12 cellular contexts compared by ENCODE assay signal in genomic region chr6:154921482-154921881, GRCh38.
DNase-seq lines count a peak whose midpoint lies in the region; ATAC-seq and TF ChIP-seq lines count a peak whose summit lies in the region.
"Had no signal": no experiment of that assay in that cellular context is flagged by ENCODE, and none has a peak within 500 bp of the region (broad histone marks: within the 10 kb centered on the region; RNA-seq: fewer than 3 reads in every experiment).

No MANE protein-coding gene starts in this region.

- POLR2A ChIA-PET in A673 (lab: Charles Lee; ENCODE audit: low non-redundant PET) = no interaction called here

- no peak overlapping the region for H3K27ac ChIP-seq in RWPE2 (ENCODE audit: poor library complexity, severe bottlenecking)
- no peak overlapping the region for H3K27ac ChIP-seq in A673 (ENCODE audit: low read depth, low read length, poor library complexity, severe bottlenecking)
- H3K27ac ChIP-seq: right lobe of liver had no signal

- TF ChIP-seq CTCF in RWPE2 (IDR thresholded peaks at IDR 0.05; ENCODE audit: poor library complexity, severe bottlenecking) (no peak), mucosa of descending colon (IDR thresholded peaks at IDR 0.05) (no peak), A673 (conservative IDR thresholded peaks at IDR 0.05; ENCODE audit: low read depth, low read length) (no peak), omental fat pad (IDR thresholded peaks at IDR 0.05) (no peak)

- no peaks in the 10 kb centered on the region for H3K36me3 ChIP-seq in RWPE2 (ENCODE audit: low read depth)
- H3K36me3 ChIP-seq in mucosa of descending colon (ENCODE audit: low read depth) = no peaks in the 10 kb centered on the region
- no peaks in the 10 kb centered on the region for H3K36me3 ChIP-seq in A673 (ENCODE audit: insufficient read depth, low read length, poor library complexity, severe bottlenecking)
- H3K36me3 ChIP-seq: right lobe of liver had no signal

- BruUV-seq in A673 (replicated peaks; lab: Mats Ljungman, UMichigan) = no TSS peak

- H3K9me3 ChIP-seq in RWPE2 (ENCODE audit: severe bottlenecking) (no peaks in the 10 kb centered on the region), mucosa of descending colon (no peaks in the 10 kb centered on the region), A673 (ENCODE audit: low read depth, low read length, poor library complexity, severe bottlenecking) (no peaks in the 10 kb centered on the region)
- H3K9me3 ChIP-seq: right lobe of liver had no signal

- no peak overlapping the region for H3K4me3 ChIP-seq in RWPE2 (ENCODE audit: severe bottlenecking)
- H3K4me3 ChIP-seq in mucosa of descending colon = no peak overlapping the region
- no peak overlapping the region for H3K4me3 ChIP-seq in A673 (ENCODE audit: low read depth, low read length, poor library complexity, severe bottlenecking)
- H3K4me3 ChIP-seq: right lobe of liver had no signal

- CTCF ChIA-PET in A673 (lab: Charles Lee) = no interaction called here

- H3K27me3 ChIP-seq in RWPE2 (ENCODE audit: insufficient read depth, poor library complexity, severe bottlenecking) (no peaks in the 10 kb centered on the region), A673 (replicated peaks; ENCODE audit: insufficient read depth, low read depth, low read length, poor library complexity) (no peaks in the 10 kb centered on the region)
- H3K27me3 ChIP-seq: right lobe of liver had no signal

- H3K4me1 ChIP-seq in RWPE2 (ENCODE audit: insufficient read depth, poor library complexity, severe bottlenecking) (no peaks in the 10 kb centered on the region), mucosa of descending colon (ENCODE audit: low read depth) (no peaks in the 10 kb centered on the region), A673 (ENCODE audit: insufficient read depth, low read length, poor library complexity, severe bottlenecking) (no peaks in the 10 kb centered on the region)

- DNase-seq in RWPE2 (ENCODE audit: low spot score) (no peak), mucosa of descending colon (peak in 1 of 3 donors; percentile 3), A673 (ENCODE audit: low spot score) (no peak), omental fat pad (ENCODE audit: low spot score) (no peak)
- DNase-seq: CD8-positive, alpha-beta memory T cell; right lobe of liver; T1000 had no signal

- ATAC-seq in GM19351 (IDR thresholded peaks at IDR 0.05; ENCODE audit: unreplicated experiment) (peak; percentile 70), HG03342 (IDR thresholded peaks at IDR 0.05; ENCODE audit: unreplicated experiment) (peak; percentile 77), RWPE2 (ENCODE audit: low read depth) (0 out of 3 replicates have a peak, but pooled peaks have one; percentile 35), mucosa of descending colon (peak; percentile 53), HG02840 (IDR thresholded peaks at IDR 0.05; ENCODE audit: low FRiP score, unreplicated experiment) (no peak), GM19467 (IDR thresholded peaks at IDR 0.05; ENCODE audit: unreplicated experiment) (no peak), omental fat pad (ENCODE audit: low FRiP score) (no peak)
- ATAC-seq: HCT116, right lobe of liver had no signal

- intact Hi-C loops in mucosa of descending colon (cut with DNase I, micrococcal nuclease) = no loop called here
- intact Hi-C loops in A673 (cut with micrococcal nuclease; ENCODE audit: unreplicated experiment) = no loop called here

Comparison
In these comparisons a context has a peak if more than half of its experiments do, and no peak if none do; other contexts are left out.
1. ATAC-seq: peak in GM19351 (single experiment), HG03342 (single experiment), RWPE2 (single experiment) and mucosa of descending colon (single experiment); none in HG02840 (single experiment), GM19467 (single experiment) and omental fat pad (single experiment).